Comparison of ENCODE assay signal across 23 cellular contexts in the genomic region with DNA sequence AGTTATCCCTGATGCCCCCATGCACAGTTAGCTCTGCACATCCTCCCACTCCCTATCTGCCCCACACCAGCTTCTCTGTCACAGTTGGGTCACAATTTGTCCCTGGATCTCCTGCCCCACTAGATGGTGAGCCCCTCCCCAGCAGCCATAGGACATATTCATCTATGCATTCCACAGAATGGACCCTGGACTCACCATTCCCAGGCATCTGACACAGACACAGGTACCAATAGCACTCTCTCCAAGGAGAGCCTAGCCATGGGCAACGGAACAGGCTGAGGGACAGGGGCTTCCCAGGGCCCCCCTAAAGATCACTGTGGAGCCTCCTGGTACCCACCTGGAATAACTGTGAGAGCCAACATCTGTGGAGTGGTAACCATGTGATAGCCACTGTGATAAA. TPM values are rescaled to one million over a fixed set of nuclear protein-coding genes. Genes with fewer than 3 reads are reported as not detected.
DNase-seq lines count a peak whose midpoint lies in the region; ATAC-seq, FAIRE-seq and TF ChIP-seq lines count a peak whose summit lies in the region.
"Had no signal": no experiment of that assay in that cellular context is flagged by ENCODE, and none has a peak within 500 bp of the region (broad histone marks: within the 10 kb centered on the region; RNA-seq: fewer than 3 reads in every experiment).

No MANE protein-coding gene starts in this region.

- H3K4me3 Mint-ChIP-seq in T-helper 17 cell = no peak overlapping the region
- H3K4me3 Mint-ChIP-seq: CD4-positive, alpha-beta T cell; GM23338; IgD-negative memory B cell had no signal

- no peak for TF ChIP-seq CTCF in HL-60 (IDR thresholded peaks at IDR 0.05; ENCODE audit: insufficient read depth, low read length)

- no peaks in the 10 kb centered on the region for H3K27me3 ChIP-seq in BLaER1 treated with 17β-estradiol and CSF1 and Interleukin-3, amounts not matched to agents 10 nM and 100 nM
- H3K27me3 ChIP-seq in HL-60 (ENCODE audit: insufficient read depth, poor library complexity, severe bottlenecking) (no peaks in the 10 kb centered on the region), small intestine (ENCODE audit: control insufficient read depth in 2 of 2, insufficient read depth in 2 of 2, low read length in 2 of 2) (no peaks in the 10 kb centered on the region), neuronal stem cell (ENCODE audit: control insufficient read depth in 3 of 3, insufficient read depth in 3 of 3, low read depth in 1 of 3, low read length in 3 of 3) (peaks cover 0 to 31% (median 0%) of the 10 kb centered on the region in 3 experiments)
- H3K27me3 ChIP-seq: BE2C had no signal

- H3K9me3 ChIP-seq in BLaER1 treated with 17β-estradiol and CSF1 and Interleukin-3, amounts not matched to agents 10 nM and 100 nM (replicated peaks in 1 of 11) = peaks cover 15 to 35% (median 24%) of the 10 kb centered on the region in 11 experiments; a peak in 19 of 22 replicates
- H3K9me3 ChIP-seq in T-helper 17 cell (ENCODE audit: control insufficient read depth, low read length, poor library complexity, severe bottlenecking) = no peaks in the 10 kb centered on the region
- H3K9me3 ChIP-seq in small intestine (ENCODE audit: control insufficient read depth, low read depth) = no peaks in the 10 kb centered on the region
- peaks cover 0 to 1% of the 10 kb centered on the region in 2 donors for H3K9me3 ChIP-seq in neuronal stem cell (replicated peaks in 1 of 2; ENCODE audit: control insufficient read depth in 2 of 2, insufficient read depth in 1 of 2, low read depth in 1 of 2, low read length in 2 of 2)
- H3K9me3 ChIP-seq: BE2C, HAP-1 had no signal

- peaks cover 33% of the 10 kb centered on the region for H3K4me1 Mint-ChIP-seq in T-helper 17 cell

- H3K27ac ChIP-seq in BLaER1 treated with 17β-estradiol and CSF1 and Interleukin-3, amounts not matched to agents 10 nM and 100 nM = peak overlapping the region in 6 of 11 experiments; percentile 3 to 76 (median 70); a peak in 9 of 22 replicates
- H3K27ac ChIP-seq in HL-60 (replicated peaks) (peak overlapping the region; percentile 56), small intestine (ENCODE audit: low read depth in 1 of 2, low read length in 1 of 2) (no peak overlapping the region), neuronal stem cell (replicated peaks; ENCODE audit: low read length) (no peak overlapping the region)
- H3K27ac ChIP-seq: SK-N-MC had no signal

- no peak overlapping the region for H2BK15ac ChIP-seq in neuronal stem cell (ENCODE audit: low read length)

- no peak for ATAC-seq in T-helper 17 cell
- no peak for ATAC-seq in esophagus mucosa
- no peak for ATAC-seq in GM21360 (IDR thresholded peaks at IDR 0.05; ENCODE audit: unreplicated experiment)
- ATAC-seq: GM23338 had no signal

- FAIRE-seq in small intestine (lab: Jason Lieb, UNC) = no peak
- FAIRE-seq: HTR-8/SVneo had no signal

- no peak overlapping the region for H4K8ac ChIP-seq in neuronal stem cell (ENCODE audit: low read depth, low read length)

- H3K27ac Mint-ChIP-seq in T-helper 17 cell = peak overlapping the region; percentile 74
- H3K27ac Mint-ChIP-seq: GM23338, IgD-negative memory B cell had no signal

- H3K36me3 Mint-ChIP-seq in T-helper 17 cell (ENCODE audit: low read depth) = peaks cover 2% of the 10 kb centered on the region

- H3K4me1 ChIP-seq in BLaER1 treated with 17β-estradiol and CSF1 and Interleukin-3, amounts not matched to agents 10 nM and 100 nM = peaks cover 29 to 64% (median 41%) of the 10 kb centered on the region in 10 experiments
- H3K4me1 ChIP-seq in small intestine (ENCODE audit: control insufficient read depth in 2 of 2, insufficient read depth in 1 of 2, low read depth in 1 of 2, low read length in 1 of 2) = peaks cover 4 to 5% of the 10 kb centered on the region in 2 donors
- H3K4me1 ChIP-seq in neuronal stem cell (ENCODE audit: control insufficient read depth in 2 of 2, insufficient read depth in 1 of 2, low read depth in 1 of 2, low read length in 2 of 2) = peaks cover 0 to 5% of the 10 kb centered on the region in 2 donors

- H2AFZ ChIP-seq in neuronal stem cell (ENCODE audit: low read length) = no peak overlapping the region

- no peak overlapping the region for H2BK12ac ChIP-seq in neuronal stem cell (ENCODE audit: low read length)

- no peak overlapping the region for H2BK120ac ChIP-seq in neuronal stem cell (ENCODE audit: low read depth, low read length)

- H3K14ac ChIP-seq in neuronal stem cell (ENCODE audit: low read length) = no peak overlapping the region

- H3K18ac ChIP-seq in neuronal stem cell (ENCODE audit: low read length) = no peak overlapping the region

- H2AK5ac ChIP-seq in neuronal stem cell (ENCODE audit: low read depth, low read length) = no peak overlapping the region

- H4K20me1 ChIP-seq in BLaER1 treated with 17β-estradiol and CSF1 and Interleukin-3, amounts not matched to agents 10 nM and 100 nM = no peaks in the 10 kb centered on the region

- H3K4me2 ChIP-seq in BLaER1 treated with 17β-estradiol and CSF1 and Interleukin-3, amounts not matched to agents 10 nM and 100 nM = peak overlapping the region in 5 of 11 experiments; percentile 30 to 92 (median 80); a peak in 8 of 22 replicates
- no peak overlapping the region for H3K4me2 ChIP-seq in neuronal stem cell (ENCODE audit: insufficient read depth, low read length, poor library complexity, severe bottlenecking)
- H3K4me2 ChIP-seq: GM23338 had no signal

- 79 to 93% (median 89%) methylated on average over 1 of the region's 1 CpG for WGBS in small intestine, 3 donors
- no CpG with 5 or more reads among the region's 1 CpG for WGBS in neuronal stem cell (ENCODE audit: extremely low coverage in 2 of 2, insufficient read length in 2 of 2, insufficient replicate concordance in 1 of 2), 2 donors

- H3K23ac ChIP-seq in neuronal stem cell (ENCODE audit: low read depth, low read length, poor library complexity) = no peak overlapping the region

- H3K4ac ChIP-seq in neuronal stem cell (ENCODE audit: low read length) = no peak overlapping the region

- no peak overlapping the region for H3K4me3 ChIP-seq in BLaER1 treated with 17β-estradiol and CSF1 and Interleukin-3, amounts not matched to agents 10 nM and 100 nM
- H3K4me3 ChIP-seq in HL-60 (replicated peaks; ENCODE audit: insufficient read depth, low read length) (no peak overlapping the region), small intestine (ENCODE audit: low read depth in 1 of 2, low read length in 2 of 2) (no peak overlapping the region), neuronal stem cell (ENCODE audit: low read length in 2 of 2) (no peak overlapping the region)
- H3K4me3 ChIP-seq: GM23338, HAP-1, SK-N-MC had no signal

- no peak overlapping the region for H4K91ac ChIP-seq in neuronal stem cell (ENCODE audit: low read depth, low read length, poor library complexity)

- H3K36me3 ChIP-seq in BLaER1 treated with 17β-estradiol and CSF1 and Interleukin-3, amounts not matched to agents 10 nM and 100 nM = no peaks in the 10 kb centered on the region
- H3K36me3 ChIP-seq in small intestine (ENCODE audit: control insufficient read depth in 2 of 2, insufficient read depth in 2 of 2, low read length in 2 of 2) (no peaks in the 10 kb centered on the region), neuronal stem cell (replicated peaks in 1 of 2; ENCODE audit: control insufficient read depth in 2 of 2, insufficient read depth in 2 of 2, low read length in 2 of 2) (no peaks in the 10 kb centered on the region)
- H3K36me3 ChIP-seq: BE2C, HAP-1 had no signal

- H2BK5ac ChIP-seq in neuronal stem cell (ENCODE audit: low read length) = no peak overlapping the region

- no peaks in the 10 kb centered on the region for H3K27me3 Mint-ChIP-seq in T-helper 17 cell
- H3K27me3 Mint-ChIP-seq: CD4-positive, alpha-beta T cell had no signal

- peak overlapping the region in 1 of 11 experiments; percentile 54; a peak in 2 of 22 replicates for H3K9ac ChIP-seq in BLaER1 treated with 17β-estradiol and CSF1 and Interleukin-3, amounts not matched to agents 10 nM and 100 nM
- no peak overlapping the region for H3K9ac ChIP-seq in neuronal stem cell (ENCODE audit: low read depth, low read length, poor library complexity)

- H3K79me1 ChIP-seq in neuronal stem cell (ENCODE audit: low read depth, low read length) = no peaks in the 10 kb centered on the region

- DNase-seq in HL-60 (ENCODE audit: low read depth in 1 of 2, low spot score in 1 of 2) (no peak), T-helper 17 cell (no peak), small intestine (peak; percentile 63), neuronal stem cell (ENCODE audit: low spot score) (no peak)
- DNase-seq: BE2C; CD4-positive, alpha-beta T cell; COR-L47; DMS 273 treated with DMSO at 0.1 percent for 48 hours; DMS79 treated with DMSO at 0.1 percent for 48 hours; Karpas-422; NCI-H1417; NCI-H1694 treated with DMSO at 0.1 percent for 48 hours; NCI-H446; NCI-H526; SHP77 had no signal

RNA-seq across cellular contexts. Expression of a gene that starts 34.7 kb away (rescaled TPM):
- total RNA-seq in T-helper 17 cell (10 to 100 TPM; 15.7 to 20.7 TPM), esophagus mucosa (2.9 TPM)
- 100 to 1,000 TPM in 2 of 3 donors, 10 to 100 TPM in 1; 18.3 to 175 (median 154) TPM for polyA plus RNA-seq in small intestine
- 3.0 TPM for polyA plus RNA-seq in neuronal stem cell (2013, experiment 1 of 2)
- 3.2 TPM for polyA plus RNA-seq in neuronal stem cell (2013, experiment 2 of 2)

Comparison
In these comparisons a context has a peak if more than half of its experiments do, and no peak if none do; other contexts are left out.
1. H3K27ac ChIP-seq: peak in BLaER1 treated with 17β-estradiol and CSF1 and Interleukin-3, amounts not matched to agents 10 nM and 100 nM (6 of 11) and HL-60 (single experiment); none in small intestine (0 of 2) and neuronal stem cell (single experiment).